ENCODE assay signal across 1 cellular context in the genomic region with DNA sequence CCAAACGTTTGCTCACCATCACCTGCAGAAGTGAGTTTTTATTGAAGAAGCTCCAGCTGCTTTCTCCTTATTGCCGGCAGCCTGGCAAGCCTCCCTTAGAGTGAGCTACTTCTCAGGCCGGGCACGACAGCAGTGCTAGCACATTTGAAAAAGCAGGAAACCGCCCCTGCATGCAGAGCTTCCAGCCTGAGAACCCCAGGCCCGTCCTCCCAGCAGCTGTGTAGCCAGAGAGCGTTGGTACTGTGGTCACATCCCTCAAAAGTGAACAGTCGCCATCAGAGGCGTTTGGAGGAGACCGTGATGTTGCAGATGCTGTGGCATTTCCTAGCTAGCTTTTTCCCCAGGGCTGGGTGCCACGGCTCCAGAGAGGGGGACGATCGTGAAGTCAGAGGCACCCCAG.
TF ChIP-seq lines count a peak whose summit lies in the region.

No MANE protein-coding gene starts in this region.

TF ChIP-seq in H1, 55 proteins besides CTCF, POLR2A, EP300 and RAD21:
- TF ChIP-seq SAP30 (IDR thresholded peaks at IDR 0.05; ENCODE audit: insufficient read depth, insufficient replicate concordance, low read length) (no peak), POU5F1 (IDR thresholded peaks at IDR 0.05; ENCODE audit: low read depth, low read length) (no peak)
